In genomic region chr9:131707677-131708612, GRCh38 we compare ENCODE assay signal across 2 cellular contexts.
TF ChIP-seq lines count a peak whose summit lies in the region.

No MANE protein-coding gene starts in this region.

TF ChIP-seq in K562, 482 proteins besides CTCF, POLR2A, EP300 and RAD21 (continued from another document and continues in another):
- TF ChIP-seq ZBTB2 (IDR thresholded peaks at IDR 0.05) (no peak), ARID1B (IDR thresholded peaks at IDR 0.05) (peak; percentile 78), ZNF740 (CRISPR knock-in tag; IDR thresholded peaks at IDR 0.05) (no peak), ZNF740 (tag; IDR thresholded peaks at IDR 0.05) (no peak), PKNOX1 (IDR thresholded peaks at IDR 0.05) (0 out of 2 replicates have a peak, but pooled peaks have one; percentile 5), DMBX1 (CRISPR knock-in tag; IDR thresholded peaks at IDR 0.05; ENCODE audit: borderline replicate concordance) (0 out of 2 replicates have a peak, but pooled peaks have one; percentile 25), NR2C2 (CRISPR knock-in tag; IDR thresholded peaks at IDR 0.05) (no peak), NR2C2 (tag; IDR thresholded peaks at IDR 0.05) (0 out of 2 replicates have a peak, but pooled peaks have one; percentile 25), MYBL2 (IDR thresholded peaks at IDR 0.05; ENCODE audit: low read depth) (peak; percentile 81), MYBL2 (CRISPR knock-in tag; IDR thresholded peaks at IDR 0.05; ENCODE audit: borderline replicate concordance) (no peak), XRCC4 (IDR thresholded peaks at IDR 0.05; ENCODE audit: extremely low read depth, insufficient read depth, insufficient read length) (no peak), JUND (IDR thresholded peaks at IDR 0.05; ENCODE audit: borderline replicate concordance, low read depth, low read length) (peak; percentile 63; the same call in 1 of the 2 replicates), JUND (tag; IDR thresholded peaks at IDR 0.05; ENCODE audit: borderline replicate concordance, low read depth, low read length) (peak; percentile 80; the same call in 2 of the 3 replicates), ZNF197 (CRISPR knock-in tag; IDR thresholded peaks at IDR 0.05; ENCODE audit: low read depth) (peak; percentile 69; the same call in 1 of the 2 replicates), SRSF9 (IDR thresholded peaks at IDR 0.05; ENCODE audit: borderline replicate concordance, low read depth, low read length) (no peak), ERF (CRISPR knock-in tag; IDR thresholded peaks at IDR 0.05) (no peak), MEIS2 (IDR thresholded peaks at IDR 0.05; ENCODE audit: partially characterized antibody) (peak; percentile 59), ELF1 (tag; IDR thresholded peaks at IDR 0.05) (peak; percentile 40; the same call in 1 of the 2 replicates), ZNF668 (CRISPR knock-in tag; IDR thresholded peaks at IDR 0.05) (0 out of 2 replicates have a peak, but pooled peaks have one; percentile 25), SMAD4 (CRISPR knock-in tag; conservative IDR thresholded peaks at IDR 0.05) (0 out of 2 replicates have a peak, but pooled peaks have one; percentile 3), SMARCA4 (IDR thresholded peaks at IDR 0.05) (peak; percentile 86), L3MBTL2 (IDR thresholded peaks at IDR 0.05) (peak; percentile 76), MTA2 (IDR thresholded peaks at IDR 0.05; ENCODE audit: low read depth) (0 out of 2 replicates have a peak, but pooled peaks have one; percentile 3), SPI1 (IDR thresholded peaks at IDR 0.05; ENCODE audit: borderline replicate concordance, low read depth, low read length) (peak; percentile 77), TOE1 (IDR thresholded peaks at IDR 0.05; ENCODE audit: borderline replicate concordance) (0 out of 2 replicates have a peak, but pooled peaks have one; percentile 35), TOE1 (CRISPR knock-in tag; IDR thresholded peaks at IDR 0.05; ENCODE audit: borderline replicate concordance, low read depth) (no peak), RCOR1 (IDR thresholded peaks at IDR 0.05; ENCODE audit: borderline replicate concordance in 1 of 2, low read depth in 2 of 2, low read length in 2 of 2) (peak in 1 of 2 experiments; percentile 92; a peak in 2 of 4 replicates), MAFF (IDR thresholded peaks at IDR 0.05; ENCODE audit: low read length) (peak; percentile 94), ZNF512 (tag; IDR thresholded peaks at IDR 0.05) (no peak), RBM25 (IDR thresholded peaks at IDR 0.05; ENCODE audit: low read depth, low read length, severe bottlenecking) (no peak), CBFA2T3 (IDR thresholded peaks at IDR 0.05) (peak; percentile 68; the same call in 1 of the 2 replicates), POU5F1 (IDR thresholded peaks at IDR 0.05; ENCODE audit: borderline replicate concordance, low read depth, low read length, partially characterized antibody) (no peak), BACH1 (tag; IDR thresholded peaks at IDR 0.05) (peak; percentile 98), HMG20A (CRISPR knock-in tag; conservative IDR thresholded peaks at IDR 0.05) (no peak), CGGBP1 (CRISPR knock-in tag; IDR thresholded peaks at IDR 0.05) (no peak)

TF ChIP-seq in HepG2, 621 proteins besides CTCF, POLR2A, EP300 and RAD21 (continued from another document and continues in another):
- TF ChIP-seq ZBTB4 (CRISPR knock-in tag; IDR thresholded peaks at IDR 0.05; ENCODE audit: borderline replicate concordance) (no peak), RCOR2 (CRISPR knock-in tag; IDR thresholded peaks at IDR 0.05) (no peak), ARID5B (CRISPR knock-in tag; IDR thresholded peaks at IDR 0.05) (peak; percentile 49), ZMYM4 (CRISPR knock-in tag; IDR thresholded peaks at IDR 0.05) (0 out of 2 replicates have a peak, but pooled peaks have one; percentile 21), NFIC (IDR thresholded peaks at IDR 0.05; ENCODE audit: low read length) (no peak), KLF6 (CRISPR knock-in tag; IDR thresholded peaks at IDR 0.05) (no peak), ATF1 (CRISPR knock-in tag; IDR thresholded peaks at IDR 0.05) (0 out of 2 replicates have a peak, but pooled peaks have one; percentile 8), RXRB (CRISPR knock-in tag; IDR thresholded peaks at IDR 0.05; ENCODE audit: borderline replicate concordance) (peak; percentile 29; the same call in 1 of the 2 replicates), NR2F6 (IDR thresholded peaks at IDR 0.05) (no peak), NR2F6 (CRISPR knock-in tag; IDR thresholded peaks at IDR 0.05) (peak; percentile 18; the same call in 1 of the 2 replicates), ZNF251 (CRISPR knock-in tag; IDR thresholded peaks at IDR 0.05) (no peak), SAP130 (CRISPR knock-in tag; IDR thresholded peaks at IDR 0.05; ENCODE audit: low read depth) (peak; percentile 27; the same call in 1 of the 2 replicates), ZSCAN29 (CRISPR knock-in tag; conservative IDR thresholded peaks at IDR 0.05) (no peak), HIC2 (CRISPR knock-in tag; IDR thresholded peaks at IDR 0.05; ENCODE audit: low read depth) (peak; percentile 29; the same call in 1 of the 2 replicates), STAT6 (CRISPR knock-in tag; IDR thresholded peaks at IDR 0.05; ENCODE audit: borderline replicate concordance) (no peak), ZHX2 (IDR thresholded peaks at IDR 0.05; ENCODE audit: low read depth) (no peak), ZHX2 (CRISPR knock-in tag; IDR thresholded peaks at IDR 0.05; ENCODE audit: borderline replicate concordance) (no peak), ZSCAN21 (CRISPR knock-in tag; IDR thresholded peaks at IDR 0.05; ENCODE audit: borderline replicate concordance) (no peak), CERS6 (CRISPR knock-in tag; IDR thresholded peaks at IDR 0.05) (no peak), ONECUT2 (CRISPR knock-in tag; IDR thresholded peaks at IDR 0.05) (peak; percentile 62), FOXA1 (IDR thresholded peaks at IDR 0.05) (no peak), FOXA1 (CRISPR knock-in tag; IDR thresholded peaks at IDR 0.05) (peak; percentile 55), ZNF605 (CRISPR knock-in tag; IDR thresholded peaks at IDR 0.05) (no peak)
